31 cellular contexts compared by ENCODE assay signal in the genomic region with DNA sequence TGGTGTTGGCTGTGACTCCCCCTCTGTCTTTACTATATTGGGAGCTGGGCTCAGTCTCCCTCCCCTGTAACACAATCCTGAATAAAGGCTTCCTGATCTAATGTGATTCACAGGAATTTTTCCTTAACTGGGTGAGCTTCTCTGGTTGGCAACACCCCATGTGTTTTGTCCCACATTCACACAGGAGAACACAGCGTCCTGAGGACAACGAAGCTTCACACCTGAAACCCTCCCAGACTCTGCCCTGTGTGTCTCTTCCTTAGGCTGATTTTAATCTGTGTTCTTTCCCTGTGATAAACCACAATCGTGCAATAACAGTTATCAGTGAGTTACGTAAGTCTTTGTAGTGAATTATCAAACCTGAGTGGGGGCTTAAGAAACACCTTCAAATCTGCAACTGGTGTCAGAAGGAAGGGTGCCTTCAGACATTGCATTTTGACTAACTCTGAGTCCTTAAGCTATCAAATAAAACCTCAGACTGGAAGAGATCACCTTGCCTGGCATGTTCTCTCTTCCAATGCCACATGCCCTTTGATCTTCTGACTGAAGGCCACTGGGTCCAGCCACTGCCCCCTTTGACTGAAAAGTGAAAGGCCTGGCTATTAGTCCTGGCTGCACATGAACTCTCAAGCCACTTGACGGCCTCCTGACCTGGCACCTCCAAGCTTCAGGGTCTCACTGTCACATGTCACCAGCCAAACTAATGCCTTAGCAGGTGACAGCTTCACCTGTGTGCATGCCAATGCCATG. TPM values are rescaled to one million over a fixed set of nuclear protein-coding genes. Genes with fewer than 3 reads are reported as not detected.
DNase-seq lines count a peak whose midpoint lies in the region; ATAC-seq and TF ChIP-seq lines count a peak whose summit lies in the region.
"Had no signal": no experiment of that assay in that cellular context is flagged by ENCODE, and none has a peak within 500 bp of the region (broad histone marks: within the 10 kb centered on the region; RNA-seq: fewer than 3 reads in every experiment).

No MANE protein-coding gene starts in this region.

- POLR2A ChIA-PET in CD4-positive, alpha-beta T cell (lab: Charles Lee): interaction anchor here (0.8 to 2.5 kb wide), 2 partner anchors 9 to 17 kb away, joined by 3 to 8 read pairs; partner anchors contain the start of gene APOL3
- POLR2A ChIA-PET in CD8-positive, alpha-beta T cell (lab: Charles Lee): interaction anchor here (0.6 to 1.7 kb wide), 4 partner anchors 19 to 212 kb away, joined by 3 read pairs; no protein-coding TSS in a partner anchor

- peaks cover 23% of the 10 kb centered on the region for H3K4me1 Mint-ChIP-seq in CD4-positive, alpha-beta T cell (ENCODE audit: low read depth)
- peaks cover 40% of the 10 kb centered on the region for H3K4me1 Mint-ChIP-seq in CD8-positive, alpha-beta T cell (ENCODE audit: low read depth)
- H3K4me1 Mint-ChIP-seq in activated naive CD8-positive, alpha-beta T cell treated with anti-CD3 and anti-CD28 coated beads for 36 hours: peaks cover 23% of the 10 kb centered on the region

- no peaks in the 10 kb centered on the region for H3K9me3 ChIP-seq in CD4-positive, alpha-beta T cell (ENCODE audit: control insufficient read depth, low read length)
- H3K9me3 ChIP-seq in CD8-positive, alpha-beta T cell (ENCODE audit: low read length): no peaks in the 10 kb centered on the region
- H3K9me3 ChIP-seq: BLaER1 treated with 17β-estradiol and CSF1 and Interleukin-3, amounts not matched to agents 10 nM and 100 nM; thoracic aorta; vagina had no signal

- no peak for DNase-seq in CD4-positive, alpha-beta T cell
- no peak for DNase-seq in CD8-positive, alpha-beta T cell
- no peak for DNase-seq in activated naive CD8-positive, alpha-beta T cell treated with anti-CD3 and anti-CD28 coated beads for 36 hours
- DNase-seq in mesenteric fat pad (ENCODE audit: low spot score) (peak; percentile 69), hepatic stellate cell (ENCODE audit: low spot score) (no peak), NCI-H345 (lab: John Stamatoyannopoulos, UW) (no peak)
- DNase-seq in effector CD4-positive, alpha-beta T cell: no peak
- DNase-seq in stimulated activated CD4-positive, alpha-beta T cell treated with anti-CD3 and anti-CD28 coated beads, Interleukin-1b, Interleukin-23, amount 100 ng/mL, for 48 hours: no peak
- DNase-seq: activated CD4-positive, alpha-beta T cell treated with anti-CD3 and anti-CD28 coated beads for 4 hours; effector CD8-positive, alpha-beta T cell; erythroblast; GM23248; head of caudate nucleus; kidney glomerular epithelial cell; MM.1S; NCI-H1417; NCI-H2081 treated with DMSO at 0.1 percent for 48 hours; NCI-H226; right cardiac atrium; stimulated activated CD4-positive, alpha-beta T cell treated with anti-CD3 and anti-CD28 coated beads, Interleukin-12 subunit alpha, Interleukin-12 subunit beta, amount 100 ng/mL, for 4 hours; stimulated activated CD4-positive, alpha-beta T cell treated with anti-CD3 and anti-CD28 coated beads, Interleukin-4, amount 100 ng/mL, for 4 hours; stimulated activated naive B cell treated with anti-CD40 and anti-IgM and Interleukin-4, amounts not matched to agents 10 μg/mL and 1 μg/mL and 100 μg/mL, for 72 hours had no signal

- H3K27me3 ChIP-seq in CD4-positive, alpha-beta T cell (ENCODE audit: control insufficient read depth, insufficient read depth, low read length): no peaks in the 10 kb centered on the region
- H3K27me3 ChIP-seq in CD8-positive, alpha-beta T cell (ENCODE audit: insufficient read depth, low read length): no peaks in the 10 kb centered on the region
- H3K27me3 ChIP-seq: BLaER1 treated with 17β-estradiol and CSF1 and Interleukin-3, amounts not matched to agents 10 nM and 100 nM; vagina had no signal

- no peaks in the 10 kb centered on the region for H3K9me3 Mint-ChIP-seq in CD4-positive, alpha-beta T cell
- H3K9me3 Mint-ChIP-seq in CD8-positive, alpha-beta T cell: no peaks in the 10 kb centered on the region
- H3K9me3 Mint-ChIP-seq in activated naive CD8-positive, alpha-beta T cell treated with anti-CD3 and anti-CD28 coated beads for 36 hours: no peaks in the 10 kb centered on the region
- H3K9me3 Mint-ChIP-seq: brain; stimulated activated naive B cell treated with anti-CD40 and anti-IgM and Interleukin-4, amounts not matched to agents 10 μg/mL and 1 μg/mL and 100 μg/mL, for 72 hours had no signal

- CTCF ChIA-PET in CD4-positive, alpha-beta T cell (lab: Charles Lee): interaction anchor here (0.6 kb wide), 1 partner anchor 189 kb away, joined by 3 read pairs; no protein-coding TSS in a partner anchor
- CTCF ChIA-PET in CD8-positive, alpha-beta T cell (lab: Charles Lee): interaction anchor here (0.7 to 7.6 kb wide), 6 partner anchors 19 to 343 kb away, joined by 3 to 100 read pairs (median 3); no protein-coding TSS in a partner anchor

- peak overlapping the region; percentile 76 for H3K27ac Mint-ChIP-seq in CD4-positive, alpha-beta T cell
- peak overlapping the region; percentile 73 for H3K27ac Mint-ChIP-seq in CD8-positive, alpha-beta T cell
- peak overlapping the region; percentile 43 for H3K27ac Mint-ChIP-seq in activated naive CD8-positive, alpha-beta T cell treated with anti-CD3 and anti-CD28 coated beads for 36 hours
- H3K27ac Mint-ChIP-seq: brain; stimulated activated naive B cell treated with anti-CD40 and anti-IgM and Interleukin-4, amounts not matched to agents 10 μg/mL and 1 μg/mL and 100 μg/mL, for 72 hours had no signal

- no peak overlapping the region for H3K4me3 ChIP-seq in CD8-positive, alpha-beta T cell (ENCODE audit: low read depth, low read length)
- H3K4me3 ChIP-seq: BLaER1 treated with 17β-estradiol and CSF1 and Interleukin-3, amounts not matched to agents 10 nM and 100 nM; GM23248; lung; thoracic aorta; vagina had no signal

- no peak overlapping the region for H3K27ac ChIP-seq in CD4-positive, alpha-beta T cell (ENCODE audit: low read depth, low read length)
- H3K27ac ChIP-seq in CD8-positive, alpha-beta T cell (ENCODE audit: low read depth, low read length): no peak overlapping the region
- H3K27ac ChIP-seq: BLaER1 treated with 17β-estradiol and CSF1 and Interleukin-3, amounts not matched to agents 10 nM and 100 nM; GM23248; KMS-11; thoracic aorta; vagina had no signal

- peak overlapping the region; percentile 20 for H3K4me3 Mint-ChIP-seq in CD4-positive, alpha-beta T cell
- no peak overlapping the region for H3K4me3 Mint-ChIP-seq in CD8-positive, alpha-beta T cell
- H3K4me3 Mint-ChIP-seq in activated naive CD8-positive, alpha-beta T cell treated with anti-CD3 and anti-CD28 coated beads for 36 hours: no peak overlapping the region
- H3K4me3 Mint-ChIP-seq: brain; stimulated activated naive B cell treated with anti-CD40 and anti-IgM and Interleukin-4, amounts not matched to agents 10 μg/mL and 1 μg/mL and 100 μg/mL, for 72 hours had no signal

- peak; percentile 30 for ATAC-seq in CD4-positive, alpha-beta T cell (ENCODE audit: poor library complexity)
- no peak for ATAC-seq in CD8-positive, alpha-beta T cell
- ATAC-seq: right cardiac atrium; stimulated activated naive B cell treated with anti-CD40 and anti-IgM and Interleukin-4, amounts not matched to agents 10 μg/mL and 1 μg/mL and 100 μg/mL, for 72 hours had no signal

- intact Hi-C loops in CD4-positive, alpha-beta T cell (cut with DNase I, micrococcal nuclease): no loop called here
- intact Hi-C loops in CD8-positive, alpha-beta T cell (cut with DNase I, micrococcal nuclease): no loop called here

- peaks cover 61% of the 10 kb centered on the region for H3K36me3 ChIP-seq in CD8-positive, alpha-beta T cell (ENCODE audit: insufficient read depth, low read length)

- TF ChIP-seq CTCF in CD4-positive, alpha-beta T cell (IDR thresholded peaks at IDR 0.05): no peak
- no peak for TF ChIP-seq CTCF in CD8-positive, alpha-beta T cell (IDR thresholded peaks at IDR 0.05)

- peaks cover 17% of the 10 kb centered on the region for H3K4me1 ChIP-seq in CD8-positive, alpha-beta T cell (ENCODE audit: insufficient read depth, low read length)

- peaks cover 87% of the 10 kb centered on the region for H3K36me3 Mint-ChIP-seq in CD4-positive, alpha-beta T cell (ENCODE audit: low read depth)
- H3K36me3 Mint-ChIP-seq in CD8-positive, alpha-beta T cell: peaks cover 86% of the 10 kb centered on the region
- H3K36me3 Mint-ChIP-seq in activated naive CD8-positive, alpha-beta T cell treated with anti-CD3 and anti-CD28 coated beads for 36 hours: peaks cover 25% of the 10 kb centered on the region
- H3K36me3 Mint-ChIP-seq: brain had no signal

- H3K27me3 Mint-ChIP-seq in CD4-positive, alpha-beta T cell: no peaks in the 10 kb centered on the region
- no peaks in the 10 kb centered on the region for H3K27me3 Mint-ChIP-seq in CD8-positive, alpha-beta T cell (ENCODE audit: low read depth)
- no peaks in the 10 kb centered on the region for H3K27me3 Mint-ChIP-seq in activated naive CD8-positive, alpha-beta T cell treated with anti-CD3 and anti-CD28 coated beads for 36 hours
- H3K27me3 Mint-ChIP-seq: stimulated activated naive B cell treated with anti-CD40 and anti-IgM and Interleukin-4, amounts not matched to agents 10 μg/mL and 1 μg/mL and 100 μg/mL, for 72 hours had no signal

RNA-seq across cellular contexts. Expression of gene APOL3, which starts 17.3 kb away (rescaled TPM):
- 100 to 1,000 TPM; 111 to 116 TPM for total RNA-seq in CD4-positive, alpha-beta T cell
- 100 to 1,000 TPM; 257 to 259 TPM for total RNA-seq in CD8-positive, alpha-beta T cell
- 10 to 100 TPM; 55.0 to 56.3 TPM for total RNA-seq in activated naive CD8-positive, alpha-beta T cell treated with anti-CD3 and anti-CD28 coated beads for 36 hours
- 66.8 TPM for total RNA-seq in mesenteric fat pad

RNA-seq across cellular contexts. Expression of gene APOL4, which starts 58.4 kb away (rescaled TPM):
- total RNA-seq in CD4-positive, alpha-beta T cell: not detected
- not detected for total RNA-seq in CD8-positive, alpha-beta T cell
- under 1 TPM; 0.70 to 0.95 TPM for total RNA-seq in activated naive CD8-positive, alpha-beta T cell treated with anti-CD3 and anti-CD28 coated beads for 36 hours
- 51.4 TPM for total RNA-seq in mesenteric fat pad
- total RNA-seq: chondrocyte, GM23248, RPMI7951, SK-MEL-5 had no signal

Comparison
In these comparisons a context has a peak if more than half of its experiments do, and no peak if none do; other contexts are left out.
1. RNA of gene APOL4, which starts 58.4 kb away (total RNA-seq): 51.4 TPM in mesenteric fat pad (single experiment); 0.70 to 0.95 TPM in activated naive CD8-positive, alpha-beta T cell treated with anti-CD3 and anti-CD28 coated beads for 36 hours, not detected in CD4-positive, alpha-beta T cell and not detected in CD8-positive, alpha-beta T cell; every median in the first group is over 10 times any median in the second.
2. Peak in every context shown above with its lines, with median percentiles within 50 percentile points of each other: H3K27ac Mint-ChIP-seq.